In genomic region chr14:51616724-51617409, GRCh38 we compare ENCODE assay signal across 9 cellular contexts. TPM values are rescaled to one million over a fixed set of nuclear protein-coding genes. Genes with fewer than 3 reads are reported as not detected.
A peak's percentile ranks its signal among the peaks of the same experiment; 100 is the strongest.
DNase-seq lines count a peak whose midpoint lies in the region; ATAC-seq and TF ChIP-seq lines count a peak whose summit lies in the region.
"Had no signal": no experiment of that assay in that cellular context is flagged by ENCODE, and none has a peak within 500 bp of the region (broad histone marks: within the 10 kb centered on the region; RNA-seq: fewer than 3 reads in every experiment).

No MANE protein-coding gene starts in this region.

- CTCF ChIA-PET in Calu3 (lab: Charles Lee), result interaction anchor here (0.6 kb wide), 1 partner anchor 103 kb away, joined by 3 read pairs; no protein-coding TSS in a partner anchor

- peaks cover 39% of the 10 kb centered on the region for H3K4me1 Mint-ChIP-seq in Calu3 (ENCODE audit: low read depth, unreplicated experiment)

- H3K36me3 Mint-ChIP-seq in Calu3 (ENCODE audit: insufficient read depth, unreplicated experiment), result no peaks in the 10 kb centered on the region
- H3K36me3 Mint-ChIP-seq in activated naive CD4-positive, alpha-beta T cell treated with anti-CD3 and anti-CD28 coated beads, Interleukin-2, amount 50 U/mL, for 72 hours, result no peaks in the 10 kb centered on the region

- H3K4me3 Mint-ChIP-seq in Calu3 (ENCODE audit: low read depth, unreplicated experiment), result peak overlapping the region; percentile 5

- no peak overlapping the region for H3K4me3 ChIP-seq in epithelial cell of esophagus (ENCODE audit: low read length)

- peak; percentile 79 for ATAC-seq in omental fat pad (ENCODE audit: low FRiP score)
- ATAC-seq in activated naive CD4-positive, alpha-beta T cell treated with anti-CD3 and anti-CD28 coated beads, Interleukin-2, amount 50 U/mL, for 72 hours, result no peak

- H3K9me3 Mint-ChIP-seq in Calu3 (ENCODE audit: low read depth, unreplicated experiment), result no peaks in the 10 kb centered on the region
- peaks cover 0 to 4% of the 10 kb centered on the region in 2 donors for H3K9me3 Mint-ChIP-seq in activated naive CD4-positive, alpha-beta T cell treated with anti-CD3 and anti-CD28 coated beads, Interleukin-2, amount 50 U/mL, for 72 hours

- peak; percentile 38 for DNase-seq in Calu3
- peak; percentile 78 to 79 for DNase-seq in NCI-H526 (lab: John Stamatoyannopoulos, UW)
- peak; percentile 81 for DNase-seq in epithelial cell of esophagus (ENCODE audit: low read depth)
- no peak for DNase-seq in omental fat pad (ENCODE audit: low spot score)
- no peak for DNase-seq in NCI-H510A (lab: John Stamatoyannopoulos, UW)
- DNase-seq in activated naive CD4-positive, alpha-beta T cell treated with anti-CD3 and anti-CD28 coated beads, Interleukin-2, amount 50 U/mL, for 72 hours (ENCODE audit: low spot score in 2 of 2), result no peak
- no peak for DNase-seq in NCI-H1092 (lab: John Stamatoyannopoulos, UW)
- no peak for DNase-seq in stimulated activated CD4-positive, alpha-beta T cell treated with anti-CD3 and anti-CD28 coated beads, Interleukin-1b, Interleukin-23, amount 100 ng/mL, for 48 hours
- DNase-seq: GF-D8 had no signal

- intact Hi-C loops in Calu3 (cut with micrococcal nuclease; ENCODE audit: unreplicated experiment), result no loop called here

- H3K27ac Mint-ChIP-seq in Calu3 (ENCODE audit: unreplicated experiment), result peak overlapping the region; percentile 19
- H3K27ac Mint-ChIP-seq in activated naive CD4-positive, alpha-beta T cell treated with anti-CD3 and anti-CD28 coated beads, Interleukin-2, amount 50 U/mL, for 72 hours, result no peak overlapping the region

- TF ChIP-seq CTCF in Calu3 (IDR thresholded peaks at IDR 0.05; ENCODE audit: unreplicated experiment) (no peak), epithelial cell of esophagus (IDR thresholded peaks at IDR 0.05; ENCODE audit: insufficient read depth, low read depth, low read length, missing control alignments) (no peak), omental fat pad (IDR thresholded peaks at IDR 0.05) (no peak)

- no TSS peak for BruUV-seq in Calu3 (replicated peaks; lab: Mats Ljungman, UMichigan)

- no peaks in the 10 kb centered on the region for H3K27me3 Mint-ChIP-seq in Calu3 (ENCODE audit: unreplicated experiment)

RNA-seq across cellular contexts. Expression of gene FRMD6, which starts 34.8 kb away (rescaled TPM):
- total RNA-seq in Calu3 (2022), result 17.0 and 33.3 TPM in 2 replicates
- total RNA-seq in omental fat pad, result 10 to 100 TPM; 13.5 to 25.7 (median 19.3) TPM
- total RNA-seq in activated naive CD4-positive, alpha-beta T cell treated with anti-CD3 and anti-CD28 coated beads, Interleukin-2, amount 50 U/mL, for 72 hours, result 1 to 10 TPM; 6.3 to 6.5 TPM

Comparison
In these comparisons a context has a peak if more than half of its experiments do, and no peak if none do; other contexts are left out.
1. DNase-seq: peak in Calu3 (single experiment), NCI-H526 (2 of 2) and epithelial cell of esophagus (single experiment); none in omental fat pad (single experiment), NCI-H510A (single experiment), activated naive CD4-positive, alpha-beta T cell treated with anti-CD3 and anti-CD28 coated beads, Interleukin-2, amount 50 U/mL, for 72 hours (0 of 2), NCI-H1092 (single experiment) and stimulated activated CD4-positive, alpha-beta T cell treated with anti-CD3 and anti-CD28 coated beads, Interleukin-1b, Interleukin-23, amount 100 ng/mL, for 48 hours (single experiment).